36 cellular contexts compared by ENCODE assay signal in genomic region chr10:17058093-17058492, GRCh38.
"Had no signal": no experiment of that assay in that cellular context is flagged by ENCODE, and none has a peak within 500 bp of the region (broad histone marks: within the 10 kb centered on the region; RNA-seq: fewer than 3 reads in every experiment).

No MANE protein-coding gene starts in this region.

- H3K27ac ChIP-seq: adrenal gland, breast epithelium, cardiac muscle cell, colonic mucosa, epithelial cell of prostate, esophagus squamous epithelium had no signal

- H3K36me3 ChIP-seq: adrenal gland, breast epithelium, cardiac muscle cell, colonic mucosa, esophagus squamous epithelium had no signal

- H3K27me3 ChIP-seq: adrenal gland, breast epithelium, cardiac muscle cell, colonic mucosa, esophagus squamous epithelium had no signal

- H3K9me3 Mint-ChIP-seq: activated CD4-positive, alpha-beta memory T cell treated with anti-CD3 and anti-CD28 coated beads for 36 hours; activated naive CD4-positive, alpha-beta T cell treated with anti-CD3 and anti-CD28 coated beads for 36 hours; activated naive CD4-positive, alpha-beta T cell treated with anti-CD3 and anti-CD28 coated beads, Interleukin-2, amount 50 U/mL, for 24 hours; activated T-helper 1 cell treated with anti-CD3 and anti-CD28 coated beads, Interleukin-12 subunit alpha, Interleukin-12 subunit beta, Interleukin-2, Interleukin-4 antibody, amounts not matched to agents 30 ng/mL and 10 ng/mL and 1 ng/mL, durations not matched to agents 14 hours and 24 hours and 36 hours; activated T-helper 2 cell treated with anti-CD3 and anti-CD28 coated beads, Interferon-gamma antibody, Interleukin-2, Interleukin-4, amounts not matched to agents 10 μg/mL and 5 μg/mL and 100 μg/mL, durations not matched to agents 14 hours and 24 hours and 36 hours; T-helper 2 cell treated with Interferon-gamma antibody and Interleukin-4, amounts not matched to agents 5 μg/mL and 100 μg/mL, for 36 hours had no signal

- H3K9me3 ChIP-seq: adrenal gland, breast epithelium, colonic mucosa, esophagus squamous epithelium had no signal

- H3K27me3 Mint-ChIP-seq: activated CD4-positive, alpha-beta memory T cell treated with anti-CD3 and anti-CD28 coated beads for 36 hours; activated CD4-positive, alpha-beta T cell treated with anti-CD3 and anti-CD28 coated beads for 36 hours; activated CD8-positive, alpha-beta memory T cell treated with anti-CD3 and anti-CD28 coated beads, Interleukin-2, amount 10 ng/mL, durations not matched to agents 7 days and 5 days; activated naive CD4-positive, alpha-beta T cell treated with anti-CD3 and anti-CD28 coated beads, Interleukin-2, amount 50 U/mL, for 24 hours; activated naive CD8-positive, alpha-beta T cell treated with anti-CD3 and anti-CD28 coated beads for 36 hours; activated naive CD8-positive, alpha-beta T cell treated with anti-CD3 and anti-CD28 coated beads, Interleukin-2, amount 50 U/mL, for 24 hours; brain; T-helper 17 cell had no signal

- H3K4me3 Mint-ChIP-seq: activated CD4-positive, alpha-beta memory T cell treated with anti-CD3 and anti-CD28 coated beads for 36 hours; activated CD4-positive, alpha-beta T cell treated with anti-CD3 and anti-CD28 coated beads for 36 hours; activated CD4-positive, alpha-beta T cell treated with anti-CD3 and anti-CD28 coated beads, Interleukin-2, amount 10 ng/mL, durations not matched to agents 24 days and 14 days; activated CD8-positive, alpha-beta memory T cell treated with anti-CD3 and anti-CD28 coated beads, Interleukin-2, amount 10 ng/mL, durations not matched to agents 7 days and 5 days; activated CD8-positive, alpha-beta T cell treated with anti-CD3 and anti-CD28 coated beads, Interleukin-2, amount 10 ng/mL, durations not matched to agents 7 days and 5 days; activated naive CD4-positive, alpha-beta T cell treated with anti-CD3 and anti-CD28 coated beads for 36 hours; activated naive CD4-positive, alpha-beta T cell treated with anti-CD3 and anti-CD28 coated beads, Interleukin-2, amount 50 U/mL, for 24 hours; activated naive CD8-positive, alpha-beta T cell treated with anti-CD3 and anti-CD28 coated beads for 36 hours; activated naive CD8-positive, alpha-beta T cell treated with anti-CD3 and anti-CD28 coated beads, Interleukin-2, amount 50 U/mL, for 24 hours; activated T-helper 1 cell treated with anti-CD3 and anti-CD28 coated beads, Interleukin-12 subunit alpha, Interleukin-12 subunit beta, Interleukin-2, Interleukin-4 antibody, amounts not matched to agents 30 ng/mL and 10 ng/mL and 1 ng/mL, durations not matched to agents 14 hours and 24 hours and 36 hours; brain; T-helper 17 cell; T-helper 2 cell treated with Interferon-gamma antibody and Interleukin-4, amounts not matched to agents 5 μg/mL and 100 μg/mL, for 36 hours had no signal

- DNase-seq: activated CD4-positive, alpha-beta memory T cell treated with anti-CD3 and anti-CD28 coated beads for 36 hours; activated CD4-positive, alpha-beta T cell treated with anti-CD3 and anti-CD28 coated beads for 36 hours; activated CD4-positive, alpha-beta T cell treated with anti-CD3 and anti-CD28 coated beads, Interleukin-2, amount 10 ng/mL, durations not matched to agents 24 days and 14 days; activated CD4-positive, CD25-positive, alpha-beta regulatory T cell; activated CD4-positive, CD25-positive, alpha-beta regulatory T cell treated with anti-CD3 and anti-CD28 coated beads, Interleukin-2, amount 50 U/mL, for 72 hours; activated CD8-positive, alpha-beta memory T cell treated with anti-CD3 and anti-CD28 coated beads, Interleukin-2, amount 10 ng/mL, durations not matched to agents 7 days and 5 days; activated CD8-positive, alpha-beta memory T cell treated with anti-CD3 and anti-CD28 coated beads, Interleukin-2, amount 50 U/mL, for 4 hours; activated CD8-positive, alpha-beta T cell treated with anti-CD3 and anti-CD28 coated beads, Interleukin-2, amount 10 ng/mL, durations not matched to agents 7 days and 5 days; activated effector memory CD4-positive, alpha-beta T cell treated with anti-CD3 and anti-CD28 coated beads, Interleukin-2, amount 50 U/mL, for 16 hours; activated naive CD4-positive, alpha-beta T cell treated with anti-CD3 and anti-CD28 coated beads for 36 hours; activated naive CD8-positive, alpha-beta T cell treated with anti-CD3 and anti-CD28 coated beads for 36 hours; activated naive CD8-positive, alpha-beta T cell treated with anti-CD3 and anti-CD28 coated beads, Interleukin-2, amount 50 U/mL, for 24 hours; activated T-cell treated with anti-CD3 and anti-CD28 coated beads, Interleukin-2, amount 50 U/mL, for 1 hour; activated T-cell treated with anti-CD3 and anti-CD28 coated beads, Interleukin-2, amount 50 U/mL, for 48 hours; adrenal gland; amygdala; aorta; central memory CD4-positive, alpha-beta T cell; cerebellar nuclear complex; colonic mucosa; effector CD8-positive, alpha-beta T cell; esophagus squamous epithelium; foreskin fibroblast; head of caudate nucleus; T-helper 1 cell; T-helper 17 cell had no signal

- ATAC-seq: activated CD4-positive, alpha-beta T cell treated with anti-CD3 and anti-CD28 coated beads for 36 hours; activated CD8-positive, alpha-beta memory T cell treated with anti-CD3 and anti-CD28 coated beads, Interleukin-2, amount 10 ng/mL, durations not matched to agents 7 days and 5 days; activated CD8-positive, alpha-beta T cell treated with anti-CD3 and anti-CD28 coated beads, Interleukin-2, amount 10 ng/mL, durations not matched to agents 7 days and 5 days; activated naive CD8-positive, alpha-beta T cell treated with anti-CD3 and anti-CD28 coated beads, Interleukin-2, amount 50 U/mL, for 24 hours; T-helper 17 cell had no signal

- H3K4me3 ChIP-seq: adrenal gland, breast epithelium, cardiac muscle cell, colonic mucosa, esophagus squamous epithelium had no signal

- H3K4me1 ChIP-seq: colonic mucosa had no signal

- FAIRE-seq: endothelial cell of umbilical vein, frontal cortex had no signal

- H3K27ac Mint-ChIP-seq: activated CD4-positive, alpha-beta memory T cell treated with anti-CD3 and anti-CD28 coated beads for 36 hours; activated CD4-positive, alpha-beta T cell treated with anti-CD3 and anti-CD28 coated beads for 36 hours; activated CD4-positive, alpha-beta T cell treated with anti-CD3 and anti-CD28 coated beads, Interleukin-2, amount 10 ng/mL, durations not matched to agents 24 days and 14 days; activated CD8-positive, alpha-beta memory T cell treated with anti-CD3 and anti-CD28 coated beads, Interleukin-2, amount 10 ng/mL, durations not matched to agents 7 days and 5 days; activated CD8-positive, alpha-beta T cell treated with anti-CD3 and anti-CD28 coated beads, Interleukin-2, amount 10 ng/mL, durations not matched to agents 7 days and 5 days; activated naive CD4-positive, alpha-beta T cell treated with anti-CD3 and anti-CD28 coated beads for 36 hours; activated naive CD4-positive, alpha-beta T cell treated with anti-CD3 and anti-CD28 coated beads, Interleukin-2, amount 50 U/mL, for 24 hours; activated naive CD8-positive, alpha-beta T cell treated with anti-CD3 and anti-CD28 coated beads for 36 hours; activated naive CD8-positive, alpha-beta T cell treated with anti-CD3 and anti-CD28 coated beads, Interleukin-2, amount 50 U/mL, for 24 hours; activated T-helper 1 cell treated with anti-CD3 and anti-CD28 coated beads, Interleukin-12 subunit alpha, Interleukin-12 subunit beta, Interleukin-2, Interleukin-4 antibody, amounts not matched to agents 30 ng/mL and 10 ng/mL and 1 ng/mL, durations not matched to agents 14 hours and 24 hours and 36 hours; activated T-helper 2 cell treated with anti-CD3 and anti-CD28 coated beads, Interferon-gamma antibody, Interleukin-2, Interleukin-4, amounts not matched to agents 10 μg/mL and 5 μg/mL and 100 μg/mL, durations not matched to agents 14 hours and 24 hours and 36 hours; T-helper 17 cell; T-helper 2 cell treated with Interferon-gamma antibody and Interleukin-4, amounts not matched to agents 5 μg/mL and 100 μg/mL, for 36 hours had no signal
